Comparison of ENCODE assay signal across 1 cellular context in the genomic region with DNA sequence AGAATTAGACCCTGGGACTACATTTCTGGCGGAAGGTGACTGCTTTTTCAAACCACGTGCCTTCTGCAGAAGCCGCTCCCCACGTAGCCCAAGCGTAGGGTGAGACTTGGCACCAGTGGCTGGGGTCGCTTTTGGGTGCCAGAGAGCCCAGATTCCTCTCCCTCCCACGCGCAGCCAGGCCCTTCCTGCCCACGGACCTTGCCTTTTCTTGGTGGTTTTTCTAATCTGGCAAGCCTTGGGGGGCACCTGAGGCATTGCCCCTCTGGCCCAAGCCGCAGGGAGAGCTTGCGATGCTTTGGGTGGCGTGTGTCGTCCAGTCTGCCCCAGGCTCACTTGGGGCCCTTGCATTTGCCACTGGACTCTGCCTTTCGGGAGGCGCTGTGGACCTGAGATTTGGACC.
TF ChIP-seq lines count a peak whose summit lies in the region.

No MANE protein-coding gene starts in this region.

TF ChIP-seq in SK-N-SH, 30 proteins besides CTCF, POLR2A, EP300 and RAD21:
- no peak for TF ChIP-seq RFX5 (IDR thresholded peaks at IDR 0.05; ENCODE audit: low read length)
- TF ChIP-seq SMC3 (IDR thresholded peaks at IDR 0.05; ENCODE audit: low read depth, low read length), result no peak
- no peak for TF ChIP-seq USF2 (IDR thresholded peaks at IDR 0.05; ENCODE audit: borderline replicate concordance, low read depth, low read length)
- TF ChIP-seq, protein P1, sequence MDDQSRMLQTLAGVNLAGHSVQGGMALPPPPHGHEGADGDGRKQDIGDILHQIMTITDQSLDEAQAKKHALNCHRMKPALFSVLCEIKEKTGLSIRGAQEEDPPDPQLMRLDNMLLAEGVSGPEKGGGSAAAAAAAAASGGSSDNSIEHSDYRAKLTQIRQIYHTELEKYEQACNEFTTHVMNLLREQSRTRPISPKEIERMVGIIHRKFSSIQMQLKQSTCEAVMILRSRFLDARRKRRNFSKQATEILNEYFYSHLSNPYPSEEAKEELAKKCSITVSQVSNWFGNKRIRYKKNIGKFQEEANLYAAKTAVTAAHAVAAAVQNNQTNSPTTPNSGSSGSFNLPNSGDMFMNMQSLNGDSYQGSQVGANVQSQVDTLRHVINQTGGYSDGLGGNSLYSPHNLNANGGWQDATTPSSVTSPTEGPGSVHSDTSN (IDR thresholded peaks at IDR 0.05), result no peak
- TF ChIP-seq RCOR1 (IDR thresholded peaks at IDR 0.05; ENCODE audit: low read length), result no peak
- TF ChIP-seq FOSL2 (IDR thresholded peaks at IDR 0.05; ENCODE audit: borderline replicate concordance, low read depth), result no peak
- TF ChIP-seq, protein P2, sequence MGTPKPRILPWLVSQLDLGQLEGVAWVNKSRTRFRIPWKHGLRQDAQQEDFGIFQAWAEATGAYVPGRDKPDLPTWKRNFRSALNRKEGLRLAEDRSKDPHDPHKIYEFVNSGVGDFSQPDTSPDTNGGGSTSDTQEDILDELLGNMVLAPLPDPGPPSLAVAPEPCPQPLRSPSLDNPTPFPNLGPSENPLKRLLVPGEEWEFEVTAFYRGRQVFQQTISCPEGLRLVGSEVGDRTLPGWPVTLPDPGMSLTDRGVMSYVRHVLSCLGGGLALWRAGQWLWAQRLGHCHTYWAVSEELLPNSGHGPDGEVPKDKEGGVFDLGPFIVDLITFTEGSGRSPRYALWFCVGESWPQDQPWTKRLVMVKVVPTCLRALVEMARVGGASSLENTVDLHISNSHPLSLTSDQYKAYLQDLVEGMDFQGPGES (IDR thresholded peaks at IDR 0.05; ENCODE audit: low read depth, low read length), result no peak
- no peak for TF ChIP-seq GABPA (IDR thresholded peaks at IDR 0.05; ENCODE audit: low read depth)
- no peak for TF ChIP-seq ELF1 (IDR thresholded peaks at IDR 0.05)
- TF ChIP-seq TAF1 (IDR thresholded peaks at IDR 0.05; ENCODE audit: borderline replicate concordance, low read depth, low read length), result no peak
- TF ChIP-seq NFIC (IDR thresholded peaks at IDR 0.05; ENCODE audit: borderline replicate concordance), result no peak
- TF ChIP-seq SIN3A (IDR thresholded peaks at IDR 0.05; ENCODE audit: borderline replicate concordance, low read depth, low read length), result no peak
- TF ChIP-seq MXI1 (IDR thresholded peaks at IDR 0.05; ENCODE audit: low read depth, low read length), result no peak
- no peak for TF ChIP-seq EZH2phosphoT487 (IDR thresholded peaks at IDR 0.05; ENCODE audit: borderline replicate concordance, low read depth)
- TF ChIP-seq TCF12 (IDR thresholded peaks at IDR 0.05), result no peak
